Comparison of ENCODE assay signal across 24 cellular contexts in the genomic region with DNA sequence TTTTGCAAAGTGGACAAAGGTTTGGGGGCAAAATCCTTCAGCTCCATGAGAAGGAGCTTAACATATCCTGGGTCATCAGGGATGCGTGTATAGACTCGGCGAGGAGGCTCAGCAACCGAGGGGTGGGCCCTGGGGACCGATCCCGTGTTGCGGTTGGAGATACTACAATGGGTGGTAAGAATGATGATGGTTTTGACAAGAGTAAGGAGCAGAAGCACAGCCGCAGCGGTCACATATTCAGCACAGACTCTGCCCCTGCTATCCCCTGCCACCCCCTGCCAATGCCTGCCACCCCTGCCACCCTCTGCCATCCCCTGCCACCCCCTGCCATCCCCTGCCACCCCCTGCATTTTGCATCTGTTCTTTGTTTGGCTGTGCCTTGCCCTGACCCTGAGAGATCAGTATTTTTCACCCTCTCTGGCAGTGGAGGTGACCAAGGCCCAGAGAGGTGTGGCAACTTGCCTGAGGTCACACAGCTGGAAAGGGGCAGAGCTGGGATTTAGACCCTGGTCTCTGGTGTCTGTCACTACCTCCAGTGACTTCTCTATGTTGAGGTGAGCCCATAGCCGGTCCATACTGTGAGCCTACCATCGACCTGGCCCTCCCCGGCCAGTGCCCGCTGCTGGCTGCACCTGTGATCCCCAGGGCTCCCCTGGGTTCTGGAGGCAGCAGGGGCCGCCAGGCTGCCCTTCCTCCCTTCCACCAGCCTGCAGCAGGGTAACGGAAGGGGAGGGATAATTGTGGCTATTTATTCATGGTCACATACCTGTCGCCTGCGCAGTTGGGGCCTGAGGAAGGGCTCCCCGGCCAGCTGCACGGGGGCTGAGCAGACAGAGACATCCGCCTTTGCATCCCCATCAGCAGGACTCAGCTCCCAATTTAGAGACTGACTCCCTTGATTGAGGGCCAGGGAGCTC.
DNase-seq lines count a peak whose midpoint lies in the region; ATAC-seq and TF ChIP-seq lines count a peak whose summit lies in the region.
"Had no signal": no experiment of that assay in that cellular context is flagged by ENCODE, and none has a peak within 500 bp of the region (broad histone marks: within the 10 kb centered on the region; RNA-seq: fewer than 3 reads in every experiment).

No MANE protein-coding gene starts in this region.

- H3K36me3 ChIP-seq in right atrium auricular region (no peaks in the 10 kb centered on the region), neuronal stem cell (replicated peaks in 1 of 2; ENCODE audit: control insufficient read depth in 2 of 2, insufficient read depth in 2 of 2, low read length in 2 of 2) (no peaks in the 10 kb centered on the region)

- no peak overlapping the region for H4K8ac ChIP-seq in neuronal stem cell (ENCODE audit: low read depth, low read length)

- H2BK15ac ChIP-seq in neuronal stem cell (ENCODE audit: low read length): peak overlapping the region; percentile 93

- H2BK12ac ChIP-seq in neuronal stem cell (ENCODE audit: low read length): peak overlapping the region; percentile 24

- no peak overlapping the region for H3K14ac ChIP-seq in neuronal stem cell (ENCODE audit: low read length)

- no peak overlapping the region for H2BK120ac ChIP-seq in neuronal stem cell (ENCODE audit: low read depth, low read length)

- H3K4me1 ChIP-seq in right atrium auricular region (peaks cover 0 to 14% of the 10 kb centered on the region in 2 donors), neuronal stem cell (ENCODE audit: control insufficient read depth in 2 of 2, insufficient read depth in 1 of 2, low read depth in 1 of 2, low read length in 2 of 2) (peaks cover 0 to 2% of the 10 kb centered on the region in 2 donors)

- no peak overlapping the region for H3K4ac ChIP-seq in neuronal stem cell (ENCODE audit: low read length)

- no peak overlapping the region for H2AFZ ChIP-seq in neuronal stem cell (ENCODE audit: low read length)

- H3K27ac Mint-ChIP-seq in chondrocyte (ENCODE audit: unreplicated experiment): no peak overlapping the region

- no peak overlapping the region for H3K4me3 Mint-ChIP-seq in chondrocyte (ENCODE audit: unreplicated experiment)
- H3K4me3 Mint-ChIP-seq: CD4-positive, alpha-beta memory T cell had no signal

- H3K27ac ChIP-seq in right atrium auricular region (no peak overlapping the region), neuronal stem cell (replicated peaks; ENCODE audit: low read length) (no peak overlapping the region)
- H3K27ac ChIP-seq: 22Rv1, KMS-11, RWPE1 had no signal

- WGBS in neuronal stem cell (ENCODE audit: extremely low coverage in 2 of 2, insufficient read length in 2 of 2, insufficient replicate concordance in 1 of 2), 2 donors: no CpG with 5 or more reads among the region's 20 CpGs

- no peaks in the 10 kb centered on the region for H3K9me3 Mint-ChIP-seq in chondrocyte (ENCODE audit: low read depth)
- H3K9me3 Mint-ChIP-seq: CD4-positive, alpha-beta memory T cell had no signal

- peaks cover 29% of the 10 kb centered on the region for H3K27me3 Mint-ChIP-seq in chondrocyte (ENCODE audit: low read depth)

- H3K9ac ChIP-seq in neuronal stem cell (ENCODE audit: low read depth, low read length, poor library complexity): no peak overlapping the region
- H3K9ac ChIP-seq: KMS-11 had no signal

- H3K23ac ChIP-seq in neuronal stem cell (ENCODE audit: low read depth, low read length, poor library complexity): no peak overlapping the region

- H2AK5ac ChIP-seq in neuronal stem cell (ENCODE audit: low read depth, low read length): peak overlapping the region; percentile 90

- no peak overlapping the region for H3K4me3 ChIP-seq in right atrium auricular region
- H3K4me3 ChIP-seq in neuronal stem cell (ENCODE audit: low read length in 2 of 2): no peak overlapping the region

- H3K4me2 ChIP-seq in neuronal stem cell (ENCODE audit: insufficient read depth, low read length, poor library complexity, severe bottlenecking): no peak overlapping the region
- H3K4me2 ChIP-seq: KMS-11 had no signal

- TF ChIP-seq CTCF in right atrium auricular region (IDR thresholded peaks at IDR 0.05) (no peak), chondrocyte (IDR thresholded peaks at IDR 0.05) (no peak)

- intact Hi-C loops in left ventricle myocardium superior (cut with micrococcal nuclease): loop anchor here (10.0 kb wide), 1 partner anchor 59 kb away; no protein-coding TSS in a partner anchor
- intact Hi-C loops in left colon (cut with DNase I, micrococcal nuclease): no loop called here

- H3K18ac ChIP-seq in neuronal stem cell (ENCODE audit: low read length): peak overlapping the region; percentile 69

- no peak overlapping the region for H4K91ac ChIP-seq in neuronal stem cell (ENCODE audit: low read depth, low read length, poor library complexity)

- no peak overlapping the region for H2BK5ac ChIP-seq in neuronal stem cell (ENCODE audit: low read length)

- H3K79me1 ChIP-seq in neuronal stem cell (ENCODE audit: low read depth, low read length): no peaks in the 10 kb centered on the region

- no peaks in the 10 kb centered on the region for H3K9me3 ChIP-seq in right atrium auricular region
- no peaks in the 10 kb centered on the region for H3K9me3 ChIP-seq in neuronal stem cell (replicated peaks in 1 of 2; ENCODE audit: control insufficient read depth in 2 of 2, insufficient read depth in 1 of 2, low read depth in 1 of 2, low read length in 2 of 2)

- peak; percentile 13 for DNase-seq in left ventricle myocardium superior
- DNase-seq in right atrium auricular region (ENCODE audit: low spot score): no peak
- peak; percentile 63 for DNase-seq in chondrocyte (ENCODE audit: low spot score)
- no peak for DNase-seq in neuronal stem cell (ENCODE audit: low spot score)
- no peak for DNase-seq in left colon
- no peak for DNase-seq in HT-29 (ENCODE audit: low spot score)
- DNase-seq in NAMALWA (ENCODE audit: low spot score): no peak
- DNase-seq: C1 segment of cervical spinal cord; CD4-positive, alpha-beta memory T cell; COR-L47; IMR-90; MM.1S; NCI-H1048; NCI-H1417 treated with DMSO at 0.1 percent for 48 hours; NCI-H1694 treated with DMSO at 0.1 percent for 48 hours; NCI-H2081; NCI-H2227 treated with DMSO at 0.1 percent for 48 hours; NCI-H526 treated with DMSO at 0.1 percent for 48 hours; SHP77 had no signal

- no peaks in the 10 kb centered on the region for H3K27me3 ChIP-seq in right atrium auricular region
- H3K27me3 ChIP-seq in neuronal stem cell (ENCODE audit: control insufficient read depth in 3 of 3, insufficient read depth in 3 of 3, low read depth in 1 of 3, low read length in 3 of 3): peaks cover 0 to 76% (median 4%) of the 10 kb centered on the region in 3 experiments

- no peaks in the 10 kb centered on the region for H3K36me3 Mint-ChIP-seq in chondrocyte (ENCODE audit: low read depth)
- H3K36me3 Mint-ChIP-seq: CD4-positive, alpha-beta memory T cell had no signal

- peaks cover 9% of the 10 kb centered on the region for H3K4me1 Mint-ChIP-seq in chondrocyte (ENCODE audit: low read depth)

- ATAC-seq in left ventricle myocardium superior: no peak
- no peak for ATAC-seq in left colon
- no peak for ATAC-seq in GM18502 (IDR thresholded peaks at IDR 0.05; ENCODE audit: poor library complexity, unreplicated experiment)
- ATAC-seq: Panc1 had no signal

Comparison
In these comparisons a context has a peak if more than half of its experiments do, and no peak if none do; other contexts are left out.
1. DNase-seq: peak in left ventricle myocardium superior (single experiment) and chondrocyte (single experiment); none in right atrium auricular region (single experiment), neuronal stem cell (single experiment), left colon (0 of 2), HT-29 (single experiment) and NAMALWA (single experiment).